Comparison of ENCODE assay signal across 2 cellular contexts in the genomic region with DNA sequence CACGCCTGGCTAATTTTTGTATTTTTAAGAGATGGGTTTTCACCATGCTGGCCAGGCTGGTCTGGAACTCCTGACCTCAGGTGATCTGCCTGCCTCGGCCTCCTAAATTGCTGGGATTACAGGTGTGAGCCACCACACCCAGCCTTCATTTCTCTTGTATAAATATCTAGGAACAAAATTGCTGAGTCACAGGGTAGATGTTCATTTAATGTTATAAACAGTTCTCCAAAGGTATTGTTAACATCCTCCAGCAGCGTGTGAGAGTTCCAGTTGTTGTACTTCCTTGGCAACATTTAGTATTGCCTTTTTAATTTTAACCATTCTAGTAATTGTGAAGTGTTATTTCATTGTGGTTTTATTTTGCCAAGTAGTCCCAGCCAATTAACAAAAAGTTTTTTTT.
TF ChIP-seq lines count a peak whose summit lies in the region.

No MANE protein-coding gene starts in this region.

TF ChIP-seq in GM23338, 12 proteins besides CTCF, POLR2A, EP300 and RAD21 (continued from another document):
- TF ChIP-seq, protein P1, sequence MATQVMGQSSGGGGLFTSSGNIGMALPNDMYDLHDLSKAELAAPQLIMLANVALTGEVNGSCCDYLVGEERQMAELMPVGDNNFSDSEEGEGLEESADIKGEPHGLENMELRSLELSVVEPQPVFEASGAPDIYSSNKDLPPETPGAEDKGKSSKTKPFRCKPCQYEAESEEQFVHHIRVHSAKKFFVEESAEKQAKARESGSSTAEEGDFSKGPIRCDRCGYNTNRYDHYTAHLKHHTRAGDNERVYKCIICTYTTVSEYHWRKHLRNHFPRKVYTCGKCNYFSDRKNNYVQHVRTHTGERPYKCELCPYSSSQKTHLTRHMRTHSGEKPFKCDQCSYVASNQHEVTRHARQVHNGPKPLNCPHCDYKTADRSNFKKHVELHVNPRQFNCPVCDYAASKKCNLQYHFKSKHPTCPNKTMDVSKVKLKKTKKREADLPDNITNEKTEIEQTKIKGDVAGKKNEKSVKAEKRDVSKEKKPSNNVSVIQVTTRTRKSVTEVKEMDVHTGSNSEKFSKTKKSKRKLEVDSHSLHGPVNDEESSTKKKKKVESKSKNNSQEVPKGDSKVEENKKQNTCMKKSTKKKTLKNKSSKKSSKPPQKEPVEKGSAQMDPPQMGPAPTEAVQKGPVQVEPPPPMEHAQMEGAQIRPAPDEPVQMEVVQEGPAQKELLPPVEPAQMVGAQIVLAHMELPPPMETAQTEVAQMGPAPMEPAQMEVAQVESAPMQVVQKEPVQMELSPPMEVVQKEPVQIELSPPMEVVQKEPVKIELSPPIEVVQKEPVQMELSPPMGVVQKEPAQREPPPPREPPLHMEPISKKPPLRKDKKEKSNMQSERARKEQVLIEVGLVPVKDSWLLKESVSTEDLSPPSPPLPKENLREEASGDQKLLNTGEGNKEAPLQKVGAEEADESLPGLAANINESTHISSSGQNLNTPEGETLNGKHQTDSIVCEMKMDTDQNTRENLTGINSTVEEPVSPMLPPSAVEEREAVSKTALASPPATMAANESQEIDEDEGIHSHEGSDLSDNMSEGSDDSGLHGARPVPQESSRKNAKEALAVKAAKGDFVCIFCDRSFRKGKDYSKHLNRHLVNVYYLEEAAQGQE (IDR thresholded peaks at IDR 0.05; ENCODE audit: unreplicated experiment) = no peak
- TF ChIP-seq, protein P2, sequence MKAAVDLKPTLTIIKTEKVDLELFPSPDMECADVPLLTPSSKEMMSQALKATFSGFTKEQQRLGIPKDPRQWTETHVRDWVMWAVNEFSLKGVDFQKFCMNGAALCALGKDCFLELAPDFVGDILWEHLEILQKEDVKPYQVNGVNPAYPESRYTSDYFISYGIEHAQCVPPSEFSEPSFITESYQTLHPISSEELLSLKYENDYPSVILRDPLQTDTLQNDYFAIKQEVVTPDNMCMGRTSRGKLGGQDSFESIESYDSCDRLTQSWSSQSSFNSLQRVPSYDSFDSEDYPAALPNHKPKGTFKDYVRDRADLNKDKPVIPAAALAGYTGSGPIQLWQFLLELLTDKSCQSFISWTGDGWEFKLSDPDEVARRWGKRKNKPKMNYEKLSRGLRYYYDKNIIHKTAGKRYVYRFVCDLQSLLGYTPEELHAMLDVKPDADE (IDR thresholded peaks at IDR 0.05) = no peak

TF ChIP-seq in K562, 482 proteins besides CTCF, POLR2A, EP300 and RAD21:
- TF ChIP-seq, protein P3, sequence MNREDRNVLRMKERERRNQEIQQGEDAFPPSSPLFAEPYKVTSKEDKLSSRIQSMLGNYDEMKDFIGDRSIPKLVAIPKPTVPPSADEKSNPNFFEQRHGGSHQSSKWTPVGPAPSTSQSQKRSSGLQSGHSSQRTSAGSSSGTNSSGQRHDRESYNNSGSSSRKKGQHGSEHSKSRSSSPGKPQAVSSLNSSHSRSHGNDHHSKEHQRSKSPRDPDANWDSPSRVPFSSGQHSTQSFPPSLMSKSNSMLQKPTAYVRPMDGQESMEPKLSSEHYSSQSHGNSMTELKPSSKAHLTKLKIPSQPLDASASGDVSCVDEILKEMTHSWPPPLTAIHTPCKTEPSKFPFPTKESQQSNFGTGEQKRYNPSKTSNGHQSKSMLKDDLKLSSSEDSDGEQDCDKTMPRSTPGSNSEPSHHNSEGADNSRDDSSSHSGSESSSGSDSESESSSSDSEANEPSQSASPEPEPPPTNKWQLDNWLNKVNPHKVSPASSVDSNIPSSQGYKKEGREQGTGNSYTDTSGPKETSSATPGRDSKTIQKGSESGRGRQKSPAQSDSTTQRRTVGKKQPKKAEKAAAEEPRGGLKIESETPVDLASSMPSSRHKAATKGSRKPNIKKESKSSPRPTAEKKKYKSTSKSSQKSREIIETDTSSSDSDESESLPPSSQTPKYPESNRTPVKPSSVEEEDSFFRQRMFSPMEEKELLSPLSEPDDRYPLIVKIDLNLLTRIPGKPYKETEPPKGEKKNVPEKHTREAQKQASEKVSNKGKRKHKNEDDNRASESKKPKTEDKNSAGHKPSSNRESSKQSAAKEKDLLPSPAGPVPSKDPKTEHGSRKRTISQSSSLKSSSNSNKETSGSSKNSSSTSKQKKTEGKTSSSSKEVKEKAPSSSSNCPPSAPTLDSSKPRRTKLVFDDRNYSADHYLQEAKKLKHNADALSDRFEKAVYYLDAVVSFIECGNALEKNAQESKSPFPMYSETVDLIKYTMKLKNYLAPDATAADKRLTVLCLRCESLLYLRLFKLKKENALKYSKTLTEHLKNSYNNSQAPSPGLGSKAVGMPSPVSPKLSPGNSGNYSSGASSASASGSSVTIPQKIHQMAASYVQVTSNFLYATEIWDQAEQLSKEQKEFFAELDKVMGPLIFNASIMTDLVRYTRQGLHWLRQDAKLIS (CRISPR knock-in tag; IDR thresholded peaks at IDR 0.05) = no peak
- peak; percentile 75 for TF ChIP-seq MAFG (tag; conservative IDR thresholded peaks at IDR 0.05)
- peak; percentile 54 for TF ChIP-seq ZNF316 (IDR thresholded peaks at IDR 0.05)
- TF ChIP-seq NFE2 (IDR thresholded peaks at IDR 0.05; ENCODE audit: low read depth) = peak; percentile 56; the same call in 1 of the 2 replicates
- 0 out of 2 replicates have a peak, but pooled peaks have one; percentile 9 for TF ChIP-seq MAFK (IDR thresholded peaks at IDR 0.05; ENCODE audit: low read length)
- peak; percentile 47; the same call in 1 of the 2 replicates for TF ChIP-seq C11orf30 (IDR thresholded peaks at IDR 0.05; ENCODE audit: low read depth)
- TF ChIP-seq ZNF224 (CRISPR knock-in tag; IDR thresholded peaks at IDR 0.05) = no peak
- TF ChIP-seq, protein P4, sequence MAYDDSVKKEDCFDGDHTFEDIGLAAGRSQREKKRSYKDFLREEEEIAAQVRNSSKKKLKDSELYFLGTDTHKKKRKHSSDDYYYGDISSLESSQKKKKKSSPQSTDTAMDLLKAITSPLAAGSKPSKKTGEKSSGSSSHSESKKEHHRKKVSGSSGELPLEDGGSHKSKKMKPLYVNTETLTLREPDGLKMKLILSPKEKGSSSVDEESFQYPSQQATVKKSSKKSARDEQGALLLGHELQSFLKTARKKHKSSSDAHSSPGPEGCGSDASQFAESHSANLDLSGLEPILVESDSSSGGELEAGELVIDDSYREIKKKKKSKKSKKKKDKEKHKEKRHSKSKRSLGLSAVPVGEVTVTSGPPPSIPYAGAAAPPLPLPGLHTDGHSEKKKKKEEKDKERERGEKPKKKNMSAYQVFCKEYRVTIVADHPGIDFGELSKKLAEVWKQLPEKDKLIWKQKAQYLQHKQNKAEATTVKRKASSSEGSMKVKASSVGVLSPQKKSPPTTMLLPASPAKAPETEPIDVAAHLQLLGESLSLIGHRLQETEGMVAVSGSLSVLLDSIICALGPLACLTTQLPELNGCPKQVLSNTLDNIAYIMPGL (CRISPR knock-in tag; IDR thresholded peaks at IDR 0.05) = no peak
- TF ChIP-seq POLR2AphosphoS5 (IDR thresholded peaks at IDR 0.05; ENCODE audit: control insufficient read depth, insufficient read depth, low read depth, low read length) = no peak
- peak; percentile 61; the same call in 1 of the 2 replicates for TF ChIP-seq NFE2L1 (tag; IDR thresholded peaks at IDR 0.05; ENCODE audit: borderline replicate concordance, low read depth)
- TF ChIP-seq MAFF (IDR thresholded peaks at IDR 0.05; ENCODE audit: low read length) = peak; percentile 52
